11 cellular contexts compared by ENCODE assay signal in the genomic region with DNA sequence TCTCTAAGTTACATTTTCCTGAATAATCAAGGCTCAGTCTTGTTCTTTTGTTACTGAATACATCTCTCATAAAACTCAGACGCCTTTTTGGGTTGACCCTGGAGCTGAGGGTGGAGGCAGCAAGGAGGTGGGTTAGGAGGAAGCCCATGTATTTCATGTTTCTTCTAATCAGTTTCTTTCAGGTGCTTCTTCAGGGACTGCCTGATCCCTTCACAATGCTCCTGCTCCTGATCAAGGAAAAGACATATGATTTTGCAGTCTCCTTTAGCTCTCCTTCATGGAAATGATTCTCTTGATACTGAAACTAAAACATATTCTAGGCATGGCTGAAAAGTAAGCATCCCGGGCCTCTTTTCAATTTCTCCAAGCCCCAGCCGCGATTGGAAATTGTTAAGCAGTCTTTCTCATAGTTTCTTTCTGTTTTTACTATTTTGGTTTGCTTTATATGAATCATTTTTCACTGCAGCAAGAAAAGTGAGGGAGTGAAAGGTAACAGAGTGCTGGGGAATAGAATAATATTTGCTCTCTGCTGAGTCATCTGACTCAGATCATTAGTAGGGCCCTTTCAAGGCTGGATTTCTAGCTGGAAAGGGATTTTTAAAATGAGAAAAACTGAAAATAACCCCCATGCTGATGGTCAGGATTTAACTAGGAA.
DNase-seq lines count a peak whose midpoint lies in the region; ATAC-seq, FAIRE-seq and TF ChIP-seq lines count a peak whose summit lies in the region.
"Had no signal": no experiment of that assay in that cellular context is flagged by ENCODE, and none has a peak within 500 bp of the region (broad histone marks: within the 10 kb centered on the region; RNA-seq: fewer than 3 reads in every experiment).

No MANE protein-coding gene starts in this region.

- no peak overlapping the region for H3K56ac ChIP-seq in H9 (ENCODE audit: insufficient read length, low read depth, low read length)

- H2AFZ ChIP-seq in H9 (ENCODE audit: low read length): peak overlapping the region; percentile 73

- no peak overlapping the region for H2BK5ac ChIP-seq in H9 (ENCODE audit: insufficient read length, low read length)

- H3K79me2 ChIP-seq in H9 (ENCODE audit: insufficient read depth, low read length): no peaks in the 10 kb centered on the region

- H3K4me1 Mint-ChIP-seq in H9 (no peaks in the 10 kb centered on the region; a peak in 1 of 4 replicates), WTC11 (peaks cover 5% of the 10 kb centered on the region; the same call in 1 of the 2 replicates)
- no peaks in the 10 kb centered on the region for H3K4me1 Mint-ChIP-seq in activated CD4-positive, alpha-beta T cell treated with anti-CD3 and anti-CD28 coated beads for 36 hours
- H3K4me1 Mint-ChIP-seq in activated naive CD4-positive, alpha-beta T cell treated with anti-CD3 and anti-CD28 coated beads, Interleukin-2, amount 10 ng/mL, durations not matched to agents 7 days and 5 days: no peaks in the 10 kb centered on the region

- H3K36me3 Mint-ChIP-seq in H9 (ENCODE audit: insufficient read depth in 1 of 3, low read depth in 3 of 3) (no peaks in the 10 kb centered on the region), WTC11 (no peaks in the 10 kb centered on the region)
- H3K36me3 Mint-ChIP-seq in activated CD4-positive, alpha-beta T cell treated with anti-CD3 and anti-CD28 coated beads for 36 hours (ENCODE audit: low read depth): no peaks in the 10 kb centered on the region
- no peaks in the 10 kb centered on the region for H3K36me3 Mint-ChIP-seq in activated naive CD4-positive, alpha-beta T cell treated with anti-CD3 and anti-CD28 coated beads, Interleukin-2, amount 10 ng/mL, durations not matched to agents 7 days and 5 days

- H4K8ac ChIP-seq in H9 (replicated peaks; ENCODE audit: insufficient read length, low read depth, low read length): no peak overlapping the region

- FAIRE-seq in islet of Langerhans (lab: Jason Lieb, UNC): peak; percentile 96

- no peak overlapping the region for H3K23ac ChIP-seq in H9 (ENCODE audit: insufficient read length, low read depth, low read length)

- H3K14ac ChIP-seq in H9 (ENCODE audit: insufficient read depth, low read length): no peak overlapping the region

- no peaks in the 10 kb centered on the region for H3K23me2 ChIP-seq in H9 (ENCODE audit: insufficient read length, low read depth, low read length, poor library complexity, severe bottlenecking)

- H3K9me3 Mint-ChIP-seq in H9 (no peaks in the 10 kb centered on the region; a peak in 1 of 5 replicates), WTC11 (peaks cover 5% of the 10 kb centered on the region; the same call in 1 of the 2 replicates)
- peaks cover 16% of the 10 kb centered on the region for H3K9me3 Mint-ChIP-seq in activated CD4-positive, alpha-beta T cell treated with anti-CD3 and anti-CD28 coated beads for 36 hours (ENCODE audit: low read depth)
- peaks cover 11% of the 10 kb centered on the region for H3K9me3 Mint-ChIP-seq in activated naive CD4-positive, alpha-beta T cell treated with anti-CD3 and anti-CD28 coated beads, Interleukin-2, amount 10 ng/mL, durations not matched to agents 7 days and 5 days

- no peak overlapping the region for H3K4me2 ChIP-seq in H9 (ENCODE audit: insufficient read depth, insufficient read length, low read length)
- H3K4me2 ChIP-seq: KMS-11 had no signal

- H2BK15ac ChIP-seq in H9 (ENCODE audit: low read depth, low read length): no peak overlapping the region

- no peaks in the 10 kb centered on the region for H4K20me1 ChIP-seq in H9 (ENCODE audit: control insufficient read depth, insufficient read depth, insufficient read length)

- H2BK12ac ChIP-seq in H9 (ENCODE audit: insufficient read length, low read depth, low read length): no peak overlapping the region

- H3K9me3 ChIP-seq in H9 (ENCODE audit: control insufficient read depth, low read depth, low read length): no peaks in the 10 kb centered on the region

- CTCF ChIA-PET in activated CD4-positive, alpha-beta T cell treated with anti-CD3 and anti-CD28 coated beads for 36 hours (lab: Charles Lee): no interaction called here
- CTCF ChIA-PET in activated naive CD4-positive, alpha-beta T cell treated with anti-CD3 and anti-CD28 coated beads, Interleukin-2, amount 10 ng/mL, durations not matched to agents 7 days and 5 days (lab: Charles Lee): no interaction called here
- CTCF ChIA-PET in WTC11 (lab: Charles Lee): no interaction called here

- no CpG with 5 or more reads among the region's 4 CpGs for WGBS in H9 (ENCODE audit: extremely low coverage, insufficient read length, low lambda C conversion rate)

- no peaks in the 10 kb centered on the region for H3K79me1 ChIP-seq in H9 (ENCODE audit: insufficient read depth, low read depth, low read length, poor library complexity, severe bottlenecking)

- intact Hi-C loops in activated CD4-positive, alpha-beta T cell treated with anti-CD3 and anti-CD28 coated beads for 36 hours (cut with DNase I, micrococcal nuclease): no loop called here

- no peak overlapping the region for H2AK5ac ChIP-seq in H9 (ENCODE audit: insufficient read length, low read length)

- no peaks in the 10 kb centered on the region for H3K27me3 ChIP-seq in H9 (ENCODE audit: insufficient read depth, low read length)

- no peak overlapping the region for H3K9ac ChIP-seq in H9 (ENCODE audit: extremely low read depth, insufficient read length, low read length)
- H3K9ac ChIP-seq: KMS-11 had no signal

- POLR2A ChIA-PET in activated CD4-positive, alpha-beta T cell treated with anti-CD3 and anti-CD28 coated beads for 36 hours (lab: Charles Lee): no interaction called here
- POLR2A ChIA-PET in WTC11 (lab: Charles Lee): no interaction called here

- H3T11ph ChIP-seq in H9 (ENCODE audit: low read length): no peak overlapping the region

- no peaks in the 10 kb centered on the region for H3K4me1 ChIP-seq in H9 (ENCODE audit: insufficient read depth, low read length)

- DNase-seq in H9 (no peak), amniotic stem cell (lab: John Stamatoyannopoulos, UW) (peak; percentile 1), stromal cell of bone marrow (ENCODE audit: low read depth) (peak; percentile 70), RKO (ENCODE audit: low spot score) (no peak), WTC11 (ENCODE audit: low spot score) (no peak)
- DNase-seq in activated CD4-positive, alpha-beta T cell treated with anti-CD3 and anti-CD28 coated beads for 36 hours: no peak
- no peak for DNase-seq in activated naive CD4-positive, alpha-beta T cell treated with anti-CD3 and anti-CD28 coated beads, Interleukin-2, amount 10 ng/mL, durations not matched to agents 7 days and 5 days
- DNase-seq: activated CD4-positive, alpha-beta T cell treated with anti-CD3 and anti-CD28 coated beads, Interleukin-2, amount 50 U/mL, for 48 hours had no signal

- H2BK20ac ChIP-seq in H9 (ENCODE audit: low read depth, low read length, poor library complexity, severe bottlenecking): no peak overlapping the region

- no peak overlapping the region for H3K27ac ChIP-seq in H9 (ENCODE audit: insufficient read length, low read depth, low read length)
- H3K27ac ChIP-seq: KMS-11 had no signal

- no peak for TF ChIP-seq CTCF in H9 (conservative IDR thresholded peaks at IDR 0.05)
- no peak for TF ChIP-seq CTCF in WTC11 (IDR thresholded peaks at IDR 0.05)

- H2BK120ac ChIP-seq in H9 (ENCODE audit: low read depth, low read length, poor library complexity, severe bottlenecking): no peak overlapping the region

- no peak overlapping the region for H3K18ac ChIP-seq in H9 (ENCODE audit: insufficient read length, low read depth, low read length)

- H3K4me3 Mint-ChIP-seq in H9: no peak overlapping the region
- H3K4me3 Mint-ChIP-seq in activated CD4-positive, alpha-beta T cell treated with anti-CD3 and anti-CD28 coated beads for 36 hours: no peak overlapping the region
- H3K4me3 Mint-ChIP-seq in activated naive CD4-positive, alpha-beta T cell treated with anti-CD3 and anti-CD28 coated beads, Interleukin-2, amount 10 ng/mL, durations not matched to agents 7 days and 5 days: no peak overlapping the region
- no peak overlapping the region for H3K4me3 Mint-ChIP-seq in WTC11
- H3K4me3 Mint-ChIP-seq: dendritic cell treated with granulocyte-macrophage colony-stimulating factor and Interleukin-4, amounts not matched to agents 40 ng/mL and 50 ng/mL, for 4 days had no signal

- ATAC-seq in activated CD4-positive, alpha-beta T cell treated with anti-CD3 and anti-CD28 coated beads for 36 hours: no peak
- no peak for ATAC-seq in WTC11

- no peak overlapping the region for H3K27ac Mint-ChIP-seq in H9
- H3K27ac Mint-ChIP-seq in activated CD4-positive, alpha-beta T cell treated with anti-CD3 and anti-CD28 coated beads for 36 hours: no peak overlapping the region
- H3K27ac Mint-ChIP-seq in activated naive CD4-positive, alpha-beta T cell treated with anti-CD3 and anti-CD28 coated beads, Interleukin-2, amount 10 ng/mL, durations not matched to agents 7 days and 5 days: no peak overlapping the region
- H3K27ac Mint-ChIP-seq in WTC11: no peak overlapping the region
- H3K27ac Mint-ChIP-seq: dendritic cell treated with granulocyte-macrophage colony-stimulating factor and Interleukin-4, amounts not matched to agents 40 ng/mL and 50 ng/mL, for 4 days had no signal

- H3K4ac ChIP-seq in H9 (ENCODE audit: low read depth, low read length): no peak overlapping the region

- H3K27me3 Mint-ChIP-seq in H9 (ENCODE audit: low read depth) (no peaks in the 10 kb centered on the region), WTC11 (ENCODE audit: low read depth) (no peaks in the 10 kb centered on the region)
- H3K27me3 Mint-ChIP-seq in activated CD4-positive, alpha-beta T cell treated with anti-CD3 and anti-CD28 coated beads for 36 hours: no peaks in the 10 kb centered on the region
- no peaks in the 10 kb centered on the region for H3K27me3 Mint-ChIP-seq in activated naive CD4-positive, alpha-beta T cell treated with anti-CD3 and anti-CD28 coated beads, Interleukin-2, amount 10 ng/mL, durations not matched to agents 7 days and 5 days
- H3K27me3 Mint-ChIP-seq: dendritic cell treated with granulocyte-macrophage colony-stimulating factor and Interleukin-4, amounts not matched to agents 40 ng/mL and 50 ng/mL, for 4 days had no signal

- no peak overlapping the region for H4K5ac ChIP-seq in H9 (ENCODE audit: insufficient read length, low read depth, low read length)

- no peak overlapping the region for H4K91ac ChIP-seq in H9 (ENCODE audit: insufficient read length, low read depth, low read length)

TF ChIP-seq in WTC11, 78 proteins besides CTCF, POLR2A, EP300 and RAD21:
- TF ChIP-seq ZNF121 (CRISPR knock-in tag; IDR thresholded peaks at IDR 0.05): no peak

Comparison
In these comparisons a context has a peak if more than half of its experiments do, and no peak if none do; other contexts are left out.
1. DNase-seq: peak in amniotic stem cell (single experiment) and stromal cell of bone marrow (single experiment); none in H9 (single experiment), activated CD4-positive, alpha-beta T cell treated with anti-CD3 and anti-CD28 coated beads for 36 hours (single experiment), activated naive CD4-positive, alpha-beta T cell treated with anti-CD3 and anti-CD28 coated beads, Interleukin-2, amount 10 ng/mL, durations not matched to agents 7 days and 5 days (single experiment), RKO (single experiment) and WTC11 (single experiment).